In the genomic region with DNA sequence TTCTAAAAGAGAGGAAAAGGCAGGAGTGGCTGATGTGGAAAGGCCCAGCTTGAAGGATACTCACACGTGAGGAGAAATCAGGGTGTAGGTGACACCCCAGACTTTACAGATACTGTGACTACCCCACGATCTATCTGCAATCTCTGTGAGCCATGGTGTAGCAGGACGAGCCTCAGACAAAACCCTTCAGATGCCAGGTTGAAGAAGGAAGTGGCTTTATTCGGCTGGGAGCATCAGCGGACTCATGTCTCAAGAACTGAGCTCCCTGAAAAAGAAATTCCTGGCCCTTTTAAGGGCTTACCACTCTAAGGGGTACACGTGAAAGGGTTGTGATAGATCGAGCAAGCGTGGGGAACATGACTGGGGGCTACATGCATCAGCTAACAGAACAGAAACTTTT, we compare ENCODE assay signal across 30 cellular contexts. TPM values are rescaled to one million over a fixed set of nuclear protein-coding genes. Genes with fewer than 3 reads are reported as not detected.
"Had no signal": no experiment of that assay in that cellular context is flagged by ENCODE, and none has a peak within 500 bp of the region (broad histone marks: within the 10 kb centered on the region; RNA-seq: fewer than 3 reads in every experiment).

No MANE protein-coding gene starts in this region.

- FAIRE-seq: keratinocyte had no signal

- H3K4me3 Mint-ChIP-seq: dendritic cell treated with granulocyte-macrophage colony-stimulating factor and Interleukin-4, amounts not matched to agents 40 ng/mL and 50 ng/mL, for 4 days; memory B cell; naive B cell; natural killer cell treated with Interleukin-12 subunit alpha and Interleukin-12 subunit beta and Interleukin-15 and Interleukin-18, amount 100 ng/mL, for 72 hours; neural crest cell; stimulated activated memory B cell treated with anti-CD40 and anti-IgM and Interleukin-4, amounts not matched to agents 10 μg/mL and 1 μg/mL and 100 μg/mL, for 72 hours had no signal

- H3K27me3 ChIP-seq: testis, vagina had no signal

- H3K27ac ChIP-seq: colonic mucosa, esophagus squamous epithelium, heart right ventricle, prostate gland, skin epidermis, spleen, testis, tibial artery, upper lobe of right lung, vagina had no signal

- ATAC-seq: heart right ventricle; left ventricle myocardium superior; mucosa of descending colon; natural killer cell treated with Interleukin-12 subunit alpha and Interleukin-12 subunit beta and Interleukin-15 and Interleukin-18, amount 100 ng/mL, for 72 hours; right cardiac atrium; stimulated activated memory B cell treated with anti-CD40 and anti-IgM and Interleukin-4, amounts not matched to agents 10 μg/mL and 1 μg/mL and 100 μg/mL, for 72 hours; stimulated activated naive CD8-positive, alpha-beta T cell treated with anti-CD3 and anti-CD28 coated beads, Interleukin-15, Interleukin-2, amounts not matched to agents 100 U/mL and 50 U/mL, for 24 hours; upper lobe of right lung had no signal

- H3K36me3 Mint-ChIP-seq: naive B cell; natural killer cell treated with Interleukin-12 subunit alpha and Interleukin-12 subunit beta and Interleukin-15 and Interleukin-18, amount 100 ng/mL, for 72 hours had no signal

- H3K9me3 ChIP-seq: colonic mucosa, esophagus squamous epithelium, heart right ventricle, mucosa of descending colon, prostate gland, spleen, testis, tibial artery, upper lobe of right lung, vagina had no signal

- H3K4me3 ChIP-seq: colonic mucosa, esophagus squamous epithelium, heart right ventricle, lung, mucosa of descending colon, prostate gland, skin epidermis, spleen, testis, tibial artery, upper lobe of right lung, vagina had no signal

- H3K27ac Mint-ChIP-seq: dendritic cell treated with granulocyte-macrophage colony-stimulating factor and Interleukin-4, amounts not matched to agents 40 ng/mL and 50 ng/mL, for 4 days; memory B cell; naive B cell; natural killer cell treated with Interleukin-12 subunit alpha and Interleukin-12 subunit beta and Interleukin-15 and Interleukin-18, amount 100 ng/mL, for 72 hours; stimulated activated memory B cell treated with anti-CD40 and anti-IgM and Interleukin-4, amounts not matched to agents 10 μg/mL and 1 μg/mL and 100 μg/mL, for 72 hours had no signal

- H3K9me3 Mint-ChIP-seq: dendritic cell treated with granulocyte-macrophage colony-stimulating factor and Interleukin-4, amounts not matched to agents 40 ng/mL and 50 ng/mL, for 4 days; memory B cell; natural killer cell treated with Interleukin-12 subunit alpha and Interleukin-12 subunit beta and Interleukin-15 and Interleukin-18, amount 100 ng/mL, for 72 hours; stimulated activated memory B cell treated with anti-CD40 and anti-IgM and Interleukin-4, amounts not matched to agents 10 μg/mL and 1 μg/mL and 100 μg/mL, for 72 hours had no signal

- DNase-seq: colonic mucosa; effector CD8-positive, alpha-beta T cell; erythroblast; esophagus squamous epithelium; foreskin melanocyte; glutamatergic neuron; heart right ventricle; hippocampal formation; left ventricle myocardium superior; mucosa of descending colon; naive B cell; right cardiac atrium; stimulated activated CD4-positive, alpha-beta T cell treated with anti-CD3 and anti-CD28 coated beads, Interleukin-4, amount 100 ng/mL, for 4 hours; stimulated activated naive CD8-positive, alpha-beta T cell treated with anti-CD3 and anti-CD28 coated beads, Interleukin-15, Interleukin-2, amounts not matched to agents 100 U/mL and 50 U/mL, for 24 hours; substantia nigra; testis; tibial artery; upper lobe of right lung had no signal

- H3K36me3 ChIP-seq: colonic mucosa, esophagus squamous epithelium, heart right ventricle, prostate gland, spleen, tibial artery, upper lobe of right lung, vagina had no signal

RNA-seq across cellular contexts. Expression of gene SLC6A4, which starts 4.7 kb away (rescaled TPM):
- total RNA-seq: chondrocyte, left ventricle myocardium superior, neural crest cell had no signal
- polyA plus RNA-seq: keratinocyte had no signal
